In the genomic region with DNA sequence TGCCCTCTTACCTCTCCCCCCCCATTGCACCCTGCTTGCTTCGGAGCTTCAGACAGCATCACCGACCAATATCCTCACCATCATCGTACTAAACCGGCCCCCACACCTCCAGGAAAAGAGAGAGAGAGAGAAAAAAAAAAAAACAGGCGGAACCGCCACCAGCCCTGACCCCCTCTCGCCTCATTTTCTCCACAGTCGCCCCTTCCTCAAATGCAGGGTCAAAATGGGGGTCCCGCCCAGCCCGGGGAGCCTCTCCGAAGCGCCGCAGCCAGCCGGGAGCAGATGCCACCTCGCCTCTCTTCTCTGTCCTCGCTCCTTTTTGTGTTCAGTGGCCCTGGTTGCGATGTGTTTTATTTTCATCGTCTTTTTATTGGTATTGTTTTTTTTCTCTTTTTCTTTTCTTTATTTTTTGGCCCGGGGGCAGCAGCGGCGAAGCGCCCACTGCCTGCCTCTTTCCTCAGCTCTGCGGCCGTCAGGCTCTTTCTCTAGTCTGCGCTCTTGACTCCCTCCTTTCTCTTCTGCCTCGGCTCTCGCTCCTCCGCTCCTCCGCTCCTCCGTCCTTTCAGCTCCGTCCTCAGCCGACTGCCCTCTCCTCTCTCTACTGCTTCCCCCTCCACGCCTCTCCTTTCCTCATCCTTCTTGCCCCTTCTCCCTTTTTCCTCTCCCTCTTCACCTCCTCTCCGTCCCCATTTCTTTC, we compare ENCODE assay signal across 7 cellular contexts. TPM values are rescaled to one million over a fixed set of nuclear protein-coding genes. Genes with fewer than 3 reads are reported as not detected.
DNase-seq lines count a peak whose midpoint lies in the region; ATAC-seq, FAIRE-seq and TF ChIP-seq lines count a peak whose summit lies in the region.

No MANE protein-coding gene starts in this region.

- H3K4ac ChIP-seq in mesenchymal stem cell (ENCODE audit: low read depth in 1 of 2, low read length in 2 of 2), result no peak overlapping the region

- DNase-seq in GM23248 (peak; percentile 63), NCI-H526 treated with DMSO at 0.1 percent for 48 hours (lab: John Stamatoyannopoulos, UW) (peak; percentile 50), bronchial epithelial cell (ENCODE audit: low read depth) (no peak), mesenchymal stem cell (peak; percentile 45), upper lobe of left lung (peak in 1 of 2 donors; percentile 55), COLO829 (ENCODE audit: low spot score) (no peak)

- H4K20me1 ChIP-seq in GM23248 (ENCODE audit: insufficient read depth), result no peaks in the 10 kb centered on the region

- H4K8ac ChIP-seq in mesenchymal stem cell (ENCODE audit: low read length), result no peak overlapping the region

- H3K23ac ChIP-seq in mesenchymal stem cell (ENCODE audit: low read length in 2 of 2), result no peak overlapping the region

- ATAC-seq in upper lobe of left lung (ENCODE audit: low FRiP score in 2 of 2), result peak in 1 of 2 donors; percentile 50
- ATAC-seq in GM21381 (IDR thresholded peaks at IDR 0.05; ENCODE audit: unreplicated experiment), result no peak

- H3K79me1 ChIP-seq in mesenchymal stem cell (replicated peaks; ENCODE audit: low read length, poor library complexity, severe bottlenecking), result no peaks in the 10 kb centered on the region

- TF ChIP-seq EP300 in upper lobe of left lung (IDR thresholded peaks at IDR 0.05), result no peak

- H3K4me1 ChIP-seq in GM23248 (ENCODE audit: insufficient read depth), result peaks cover 7% of the 10 kb centered on the region; the same call in 1 of the 2 replicates
- H3K4me1 ChIP-seq in mesenchymal stem cell (ENCODE audit: control insufficient read depth, insufficient read depth, low read depth, low read length), result peaks cover 9% of the 10 kb centered on the region
- H3K4me1 ChIP-seq in upper lobe of left lung, result peaks cover 12 to 21% (median 18%) of the 10 kb centered on the region in 4 donors

- H3K14ac ChIP-seq in mesenchymal stem cell (ENCODE audit: low read length in 2 of 2), result no peak overlapping the region

- no peak overlapping the region for H2BK15ac ChIP-seq in mesenchymal stem cell (ENCODE audit: low read depth, poor library complexity, severe bottlenecking)

- no peak overlapping the region for H2BK120ac ChIP-seq in mesenchymal stem cell (ENCODE audit: low read depth, low read length)

- H3K9ac ChIP-seq in GM23248 (peak overlapping the region; percentile 56), mesenchymal stem cell (ENCODE audit: low read length) (peak overlapping the region; percentile 71)

- no peak overlapping the region for H4K91ac ChIP-seq in mesenchymal stem cell (ENCODE audit: low read length)

- in situ Hi-C loops in GM23248 (cut with MboI), result no loop called here

- H3K4me3 ChIP-seq in GM23248 (peak overlapping the region; percentile 86), bronchial epithelial cell (ENCODE audit: low read depth, low read length) (peak overlapping the region; percentile 32), mesenchymal stem cell (ENCODE audit: insufficient read depth in 1 of 2, low read depth in 1 of 2, low read length in 2 of 2) (peak overlapping the region; percentile 3 to 79), upper lobe of left lung (peak overlapping the region in 3 of 4 donors; percentile 40 to 52 (median 51))

- H3F3A ChIP-seq in GM23248 (ENCODE audit: insufficient read depth), result peaks cover 7% of the 10 kb centered on the region; the same call in 1 of the 2 replicates

- TF ChIP-seq POLR2A in upper lobe of left lung (IDR thresholded peaks at IDR 0.05), result no peak

- H3K79me2 ChIP-seq in GM23248 (ENCODE audit: insufficient read depth), result no peaks in the 10 kb centered on the region

- H3K4me2 ChIP-seq in GM23248 (ENCODE audit: unreplicated experiment) (peak overlapping the region; percentile 96), mesenchymal stem cell (ENCODE audit: low read length, poor library complexity, severe bottlenecking) (peak overlapping the region; percentile 83)

- H3K9me3 ChIP-seq in GM23248 (ENCODE audit: low read depth), result no peaks in the 10 kb centered on the region
- H3K9me3 ChIP-seq in mesenchymal stem cell (ENCODE audit: control insufficient read depth, low read length), result no peaks in the 10 kb centered on the region
- H3K9me3 ChIP-seq in upper lobe of left lung, result no peaks in the 10 kb centered on the region

- H3K27ac ChIP-seq in GM23248 (no peak overlapping the region), mesenchymal stem cell (ENCODE audit: low read length, poor library complexity, severe bottlenecking) (no peak overlapping the region), upper lobe of left lung (no peak overlapping the region)

- FAIRE-seq in bronchial epithelial cell (lab: Jason Lieb, UNC), result no peak

- H2AFZ ChIP-seq in GM23248 (peak overlapping the region; percentile 86), mesenchymal stem cell (ENCODE audit: low read depth, low read length) (no peak overlapping the region)

- no peak overlapping the region for H3K18ac ChIP-seq in mesenchymal stem cell (ENCODE audit: low read depth in 1 of 2, low read length in 2 of 2)

- H2BK12ac ChIP-seq in mesenchymal stem cell (ENCODE audit: low read length in 2 of 2), result no peak overlapping the region

- TF ChIP-seq CTCF in bronchial epithelial cell (IDR thresholded peaks at IDR 0.05; ENCODE audit: insufficient read depth, low read length, severe bottlenecking), result no peak
- no peak for TF ChIP-seq CTCF in upper lobe of left lung (IDR thresholded peaks at IDR 0.05)

- H3K27me3 ChIP-seq in GM23248 (replicated peaks; ENCODE audit: insufficient read depth) (peaks cover 40% of the 10 kb centered on the region), bronchial epithelial cell (ENCODE audit: control insufficient read depth, insufficient read depth, low read length) (peaks cover 30% of the 10 kb centered on the region), mesenchymal stem cell (ENCODE audit: control insufficient read depth in 1 of 2, insufficient read depth in 1 of 2, low read length in 2 of 2) (peaks cover 84 to 87% of the 10 kb centered on the region in 2 experiments), upper lobe of left lung (peaks cover 0 to 46% (median 27%) of the 10 kb centered on the region in 4 donors)

- no peak overlapping the region for H2BK5ac ChIP-seq in mesenchymal stem cell (ENCODE audit: low read depth, low read length, poor library complexity, severe bottlenecking)

- no peaks in the 10 kb centered on the region for H3K9me2 ChIP-seq in GM23248 (ENCODE audit: insufficient read depth)

- 3% methylated on average over 24 to 34 of the region's 34 CpGs for WGBS in GM23248 (ENCODE audit: low coverage in 1 of 2, low lambda C conversion rate in 2 of 2, missing lambda C conversion rate in 2 of 2), 2 experiments
- WGBS in mesenchymal stem cell, result 3% methylated on average over 25 of the region's 34 CpGs
- 2 to 3% methylated on average over 34 of the region's 34 CpGs for WGBS in upper lobe of left lung, 2 donors

- no peaks in the 10 kb centered on the region for H3K36me3 ChIP-seq in GM23248 (ENCODE audit: low read depth)
- no peaks in the 10 kb centered on the region for H3K36me3 ChIP-seq in bronchial epithelial cell (ENCODE audit: control insufficient read depth, insufficient read depth, low read length)
- H3K36me3 ChIP-seq in mesenchymal stem cell (ENCODE audit: control insufficient read depth in 1 of 2, insufficient read depth in 2 of 2, low read depth in 1 of 2, low read length in 2 of 2), result no peaks in the 10 kb centered on the region
- no peaks in the 10 kb centered on the region for H3K36me3 ChIP-seq in upper lobe of left lung

- H2AK5ac ChIP-seq in mesenchymal stem cell (ENCODE audit: low read length, severe bottlenecking), result no peak overlapping the region

RNA-seq across cellular contexts. Expression of a gene that starts 41.4 kb away (rescaled TPM):
- total RNA-seq in GM23248 (2014; rRNA removed; shearing (Covaris generic)), result 27.8 and 34.7 TPM in 2 replicates
- 21.1 and 22.5 TPM in 2 replicates for polyA plus RNA-seq in GM23248 (2016; fragmentation: Nextera tagmentation; extraction: Ambion mirVana)
- total RNA-seq in bronchial epithelial cell (27.1 and 28.7 TPM in 2 replicates), upper lobe of left lung (100 to 1,000 TPM in 1 of 6 donors, 10 to 100 TPM in 5; 38.6 to 154 (median 51.2) TPM)
- 17.2 TPM for polyA plus RNA-seq in mesenchymal stem cell (2013, experiment 1 of 2)
- 17.0 TPM for polyA plus RNA-seq in mesenchymal stem cell (2013, experiment 2 of 2)

RNA-seq across cellular contexts. Expression of a gene that starts 43.9 kb away (rescaled TPM):
- 0.38 and 1.5 TPM in 2 replicates for total RNA-seq in GM23248 (2014; rRNA removed; shearing (Covaris generic))
- 3.0 and 4.6 TPM in 2 replicates for polyA plus RNA-seq in GM23248 (2016; fragmentation: Nextera tagmentation; extraction: Ambion mirVana)
- total RNA-seq in bronchial epithelial cell (0.26 and 0.53 TPM in 2 replicates), upper lobe of left lung (10 to 100 TPM in 1 of 6 donors, 1 to 10 TPM in 5; 1.3 to 12.0 (median 5.0) TPM)
- 10.3 TPM for polyA plus RNA-seq in mesenchymal stem cell (2013, experiment 1 of 2)
- polyA plus RNA-seq in mesenchymal stem cell (2013, experiment 2 of 2), result 9.3 TPM

RNA-seq across cellular contexts. Expression of a gene that starts 44.0 kb away (rescaled TPM):
- total RNA-seq in GM23248 (2014; rRNA removed; shearing (Covaris generic)), result 7.8 and 8.7 TPM in 2 replicates
- polyA plus RNA-seq in GM23248 (2016; fragmentation: Nextera tagmentation; extraction: Ambion mirVana), result 10.2 and 10.5 TPM in 2 replicates
- total RNA-seq in bronchial epithelial cell (7.8 and 11.1 TPM in 2 replicates), upper lobe of left lung (10 to 100 TPM in 4 of 6 donors, 1 to 10 TPM in 2; 7.9 to 13.8 (median 11.4) TPM)
- 6.4 TPM for polyA plus RNA-seq in mesenchymal stem cell (2013, experiment 1 of 2)
- 6.4 TPM for polyA plus RNA-seq in mesenchymal stem cell (2013, experiment 2 of 2)

Comparison
In these comparisons a context has a peak if more than half of its experiments do, and no peak if none do; other contexts are left out.
1. DNase-seq: peak in GM23248 (single experiment), NCI-H526 treated with DMSO at 0.1 percent for 48 hours (single experiment) and mesenchymal stem cell (single experiment); none in bronchial epithelial cell (single experiment) and COLO829 (single experiment).
2. H3K4me3 ChIP-seq: peak in every context shown above with its lines; median percentile 86 in GM23248; 51 in upper lobe of left lung; 41 in mesenchymal stem cell; 32 in bronchial epithelial cell.